15 cellular contexts compared by ENCODE assay signal in genomic region chr12:115407036-115407435, GRCh38.
"Had no signal": no experiment of that assay in that cellular context is flagged by ENCODE, and none has a peak within 500 bp of the region (broad histone marks: within the 10 kb centered on the region; RNA-seq: fewer than 3 reads in every experiment).

No MANE protein-coding gene starts in this region.

- H3K9me3 ChIP-seq: suprapubic skin had no signal

- H3K27ac ChIP-seq: epithelial cell of prostate, heart left ventricle, skin epidermis, suprapubic skin had no signal

- H3K4me1 ChIP-seq: suprapubic skin had no signal

- H3K4me3 ChIP-seq: heart left ventricle, skin epidermis, suprapubic skin had no signal

- H3K36me3 ChIP-seq: heart left ventricle, suprapubic skin had no signal

- DNase-seq: activated CD4-positive, alpha-beta memory T cell treated with anti-CD3 and anti-CD28 coated beads for 36 hours; activated CD4-positive, alpha-beta T cell treated with anti-CD3 and anti-CD28 coated beads for 36 hours; activated CD8-positive, alpha-beta memory T cell treated with anti-CD3 and anti-CD28 coated beads, Interleukin-2, amount 10 ng/mL, durations not matched to agents 7 days and 5 days; activated effector memory CD4-positive, alpha-beta T cell treated with Interleukin-2 at 50 U/mL for 16 hours; activated naive CD4-positive, alpha-beta T cell treated with anti-CD3 and anti-CD28 coated beads, Interleukin-2, amount 50 U/mL, for 16 hours; activated T-cell treated with anti-CD3 and anti-CD28 coated beads, Interleukin-2, amount 50 U/mL, for 24 hours; immature natural killer cell; mesendoderm; occipital lobe; stimulated activated CD4-positive, alpha-beta T cell treated with anti-CD3 and anti-CD28 coated beads, Interleukin-4, amount 100 ng/mL, for 4 hours; stimulated activated CD8-positive, alpha-beta memory T cell treated with anti-CD3 and anti-CD28 coated beads, Interleukin-4, amount 100 ng/mL, for 48 hours had no signal

- H3K27me3 ChIP-seq: suprapubic skin had no signal
